In the genomic region with DNA sequence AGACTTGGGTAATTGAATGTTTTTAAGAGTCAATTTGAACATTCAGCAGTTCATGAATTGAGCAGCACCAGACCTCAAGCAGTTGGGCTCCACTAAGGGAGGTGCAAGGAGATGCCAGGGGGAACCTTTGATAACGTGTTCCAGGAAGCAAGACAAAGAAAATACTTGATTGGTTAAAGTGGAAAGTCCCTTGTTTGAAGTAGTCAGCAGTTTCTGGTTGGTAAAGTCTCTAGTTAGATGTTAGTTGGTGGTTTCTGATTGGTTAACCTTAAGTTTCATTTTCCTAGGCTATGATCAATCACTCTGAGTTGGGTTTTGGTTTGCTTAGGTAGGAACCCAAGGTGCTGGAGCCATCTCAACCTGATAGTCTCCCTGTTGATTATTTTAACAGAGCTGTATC, we compare ENCODE assay signal across 8 cellular contexts. TPM values are rescaled to one million over a fixed set of nuclear protein-coding genes. Genes with fewer than 3 reads are reported as not detected.
A peak's percentile ranks its signal among the peaks of the same experiment; 100 is the strongest.
DNase-seq lines count a peak whose midpoint lies in the region; ATAC-seq lines count a peak whose summit lies in the region.

No MANE protein-coding gene starts in this region.

- peak; percentile 46 for ATAC-seq in GM21360 (IDR thresholded peaks at IDR 0.05; ENCODE audit: unreplicated experiment)
- no peak for ATAC-seq in stimulated activated memory B cell treated with anti-CD40 and anti-IgM and Interleukin-4, amounts not matched to agents 10 μg/mL and 1 μg/mL and 100 μg/mL, for 72 hours

- peaks cover 0 to 23% (median 10%) of the 10 kb centered on the region in 3 experiments for H3K27me3 ChIP-seq in neuronal stem cell (ENCODE audit: control insufficient read depth in 3 of 3, insufficient read depth in 3 of 3, low read depth in 1 of 3, low read length in 3 of 3)

- H3K4me3 ChIP-seq in neuronal stem cell (ENCODE audit: low read length in 2 of 2): no peak overlapping the region

- no peak overlapping the region for H2BK5ac ChIP-seq in neuronal stem cell (ENCODE audit: low read length)

- no peaks in the 10 kb centered on the region for H3K9me3 Mint-ChIP-seq in stimulated activated memory B cell treated with anti-CD40 and anti-IgM and Interleukin-4, amounts not matched to agents 10 μg/mL and 1 μg/mL and 100 μg/mL, for 72 hours

- H3K4me3 Mint-ChIP-seq in stimulated activated memory B cell treated with anti-CD40 and anti-IgM and Interleukin-4, amounts not matched to agents 10 μg/mL and 1 μg/mL and 100 μg/mL, for 72 hours: no peak overlapping the region

- H4K8ac ChIP-seq in neuronal stem cell (ENCODE audit: low read depth, low read length): no peak overlapping the region

- H2BK15ac ChIP-seq in neuronal stem cell (ENCODE audit: low read length): no peak overlapping the region

- H2BK120ac ChIP-seq in neuronal stem cell (ENCODE audit: low read depth, low read length): no peak overlapping the region

- H3K4me1 Mint-ChIP-seq in stimulated activated memory B cell treated with anti-CD40 and anti-IgM and Interleukin-4, amounts not matched to agents 10 μg/mL and 1 μg/mL and 100 μg/mL, for 72 hours: peaks cover 24% of the 10 kb centered on the region

- no peak overlapping the region for H2BK12ac ChIP-seq in neuronal stem cell (ENCODE audit: low read length)

- H3K36me3 ChIP-seq in neuronal stem cell (replicated peaks in 1 of 2; ENCODE audit: control insufficient read depth in 2 of 2, insufficient read depth in 2 of 2, low read length in 2 of 2): no peaks in the 10 kb centered on the region

- no peak overlapping the region for H2AK5ac ChIP-seq in neuronal stem cell (ENCODE audit: low read depth, low read length)

- no peak overlapping the region for H3K4ac ChIP-seq in neuronal stem cell (ENCODE audit: low read length)

- no peak overlapping the region for H3K27ac ChIP-seq in neuronal stem cell (replicated peaks; ENCODE audit: low read length)

- H3K4me2 ChIP-seq in neuronal stem cell (ENCODE audit: insufficient read depth, low read length, poor library complexity, severe bottlenecking): no peak overlapping the region

- H4K91ac ChIP-seq in neuronal stem cell (ENCODE audit: low read depth, low read length, poor library complexity): no peak overlapping the region

- no peak overlapping the region for H3K9ac ChIP-seq in neuronal stem cell (ENCODE audit: low read depth, low read length, poor library complexity)

- no CpG with 5 or more reads among the region's 1 CpG for WGBS in neuronal stem cell (ENCODE audit: extremely low coverage in 2 of 2, insufficient read length in 2 of 2, insufficient replicate concordance in 1 of 2), 2 donors

- H3K23ac ChIP-seq in neuronal stem cell (ENCODE audit: low read depth, low read length, poor library complexity): no peak overlapping the region

- no peaks in the 10 kb centered on the region for H3K27me3 Mint-ChIP-seq in stimulated activated memory B cell treated with anti-CD40 and anti-IgM and Interleukin-4, amounts not matched to agents 10 μg/mL and 1 μg/mL and 100 μg/mL, for 72 hours

- no peaks in the 10 kb centered on the region for H3K9me3 ChIP-seq in neuronal stem cell (replicated peaks in 1 of 2; ENCODE audit: control insufficient read depth in 2 of 2, insufficient read depth in 1 of 2, low read depth in 1 of 2, low read length in 2 of 2)

- no peaks in the 10 kb centered on the region for H3K79me1 ChIP-seq in neuronal stem cell (ENCODE audit: low read depth, low read length)

- H3K14ac ChIP-seq in neuronal stem cell (ENCODE audit: low read length): no peak overlapping the region

- H3K4me1 ChIP-seq in neuronal stem cell (ENCODE audit: control insufficient read depth in 2 of 2, insufficient read depth in 1 of 2, low read depth in 1 of 2, low read length in 2 of 2): no peaks in the 10 kb centered on the region

- peak overlapping the region; percentile 71 for H3K27ac Mint-ChIP-seq in stimulated activated memory B cell treated with anti-CD40 and anti-IgM and Interleukin-4, amounts not matched to agents 10 μg/mL and 1 μg/mL and 100 μg/mL, for 72 hours

- H2AFZ ChIP-seq in neuronal stem cell (ENCODE audit: low read length): no peak overlapping the region

- peak; percentile 22 for DNase-seq in RPMI7951 (ENCODE audit: low read depth)
- DNase-seq in astrocyte of the hippocampus (ENCODE audit: low read depth, low spot score): peak; percentile 2
- DNase-seq in mesenteric fat pad (ENCODE audit: low spot score): no peak
- no peak for DNase-seq in neuronal stem cell (ENCODE audit: low spot score)
- DNase-seq in NCI-H1105 treated with DMSO at 0.1 percent for 48 hours (lab: John Stamatoyannopoulos, UW): no peak
- DNase-seq in NCI-H524 treated with DMSO at 0.1 percent for 48 hours (lab: John Stamatoyannopoulos, UW): no peak

- H3K18ac ChIP-seq in neuronal stem cell (ENCODE audit: low read length): no peak overlapping the region

- no peaks in the 10 kb centered on the region for H3K36me3 Mint-ChIP-seq in stimulated activated memory B cell treated with anti-CD40 and anti-IgM and Interleukin-4, amounts not matched to agents 10 μg/mL and 1 μg/mL and 100 μg/mL, for 72 hours

RNA-seq across cellular contexts. Expression of gene HERC6, which starts 4.0 kb away (rescaled TPM):
- 6.8 and 13.7 TPM in 2 replicates for total RNA-seq in RPMI7951 (2014; rRNA removed; shearing (Covaris generic))
- total RNA-seq in mesenteric fat pad: 7.7 TPM
- polyA plus RNA-seq in neuronal stem cell (2013, experiment 1 of 2): 0.11 TPM
- polyA plus RNA-seq in neuronal stem cell (2013, experiment 2 of 2): 0.12 TPM

Comparison
In these comparisons a context has a peak if more than half of its experiments do, and no peak if none do; other contexts are left out.
1. DNase-seq: peak in RPMI7951 (single experiment) and astrocyte of the hippocampus (single experiment); none in mesenteric fat pad (single experiment), neuronal stem cell (single experiment), NCI-H1105 treated with DMSO at 0.1 percent for 48 hours (single experiment) and NCI-H524 treated with DMSO at 0.1 percent for 48 hours (single experiment).